ENCODE assay signal across 8 cellular contexts in genomic region chr12:48004039-48004940, GRCh38. TPM values are rescaled to one million over a fixed set of nuclear protein-coding genes. Genes with fewer than 3 reads are reported as not detected.
DNase-seq lines count a peak whose midpoint lies in the region; ATAC-seq and TF ChIP-seq lines count a peak whose summit lies in the region.

Gene COL2A1, minus strand, starts transcription at chr12:48004476. Its CDS starts 155 bp downstream, at chr12:48004321.

- no peak for TF ChIP-seq CTCF in brain microvascular endothelial cell (IDR thresholded peaks at IDR 0.05; ENCODE audit: low read depth, low read length, missing control alignments)

- peak within 1 kb of the TSS; percentile 62 for H3K56ac ChIP-seq in mesendoderm (ENCODE audit: low read length)

- DNase-seq in EL (peak; percentile 44), NCI-H526 treated with DMSO at 0.1 percent for 48 hours (lab: John Stamatoyannopoulos, UW) (peak; percentile 41), brain microvascular endothelial cell (no peak), mesendoderm (peak; percentile 71), SHP77 (lab: John Stamatoyannopoulos, UW) (no peak), kidney glomerular epithelial cell (lab: John Stamatoyannopoulos, UW) (no peak)

- H3K27ac ChIP-seq in brain microvascular endothelial cell, result no peak within 1 kb of the TSS
- H3K27ac ChIP-seq in mesendoderm (ENCODE audit: low read depth, low read length), result no peak within 1 kb of the TSS

- H3K4me1 ChIP-seq in mesendoderm (ENCODE audit: control insufficient read depth, low read depth, low read length), result peaks cover 4% of the 10 kb centered on the region

- no CpG with 5 or more reads among the region's 82 CpGs for WGBS in mesendoderm (ENCODE audit: extremely low coverage, insufficient coverage, low lambda C conversion rate)

- H3K79me1 ChIP-seq in mesendoderm (ENCODE audit: low read length), result no peaks in the 10 kb centered on the region

- in situ Hi-C loops in brain microvascular endothelial cell (cut with HindIII; ENCODE audit: low pct_ligation_motif_present, low sequenced_read_pairs), result no loop called here

- peak within 1 kb of the TSS; percentile 47 for H3K9ac ChIP-seq in mesendoderm (ENCODE audit: low read length)

- H2BK5ac ChIP-seq in mesendoderm (ENCODE audit: low read length), result no peak within 1 kb of the TSS

- no peak within 1 kb of the TSS for H2AK5ac ChIP-seq in mesendoderm (ENCODE audit: low read length)

- H3K4me3 ChIP-seq in brain microvascular endothelial cell (ENCODE audit: low read depth, low read length) (peak within 1 kb of the TSS; percentile 38), mesendoderm (ENCODE audit: low read length) (peak within 1 kb of the TSS; percentile 10)

- no peak within 1 kb of the TSS for H3K4ac ChIP-seq in mesendoderm (ENCODE audit: low read depth, low read length)

- H2BK15ac ChIP-seq in mesendoderm (replicated peaks; ENCODE audit: low read depth), result no peak within 1 kb of the TSS

- ATAC-seq in GM19023 (IDR thresholded peaks at IDR 0.05; ENCODE audit: unreplicated experiment) (no peak), HG03039 (IDR thresholded peaks at IDR 0.05; ENCODE audit: unreplicated experiment) (no peak)

- peak within 1 kb of the TSS; percentile 52 for H3K4me2 ChIP-seq in mesendoderm (ENCODE audit: low read length)

- H3K27me3 ChIP-seq in brain microvascular endothelial cell (replicated peaks) (peaks cover 54% of the 10 kb centered on the region), mesendoderm (ENCODE audit: insufficient read depth, low read length, poor library complexity) (peaks cover 54% of the 10 kb centered on the region)

- no peak within 1 kb of the TSS for H2BK120ac ChIP-seq in mesendoderm (ENCODE audit: low read depth, low read length)

- no peak within 1 kb of the TSS for H4K5ac ChIP-seq in mesendoderm (ENCODE audit: low read length)

- no peaks in the 10 kb centered on the region for H3K36me3 ChIP-seq in brain microvascular endothelial cell (replicated peaks)
- H3K36me3 ChIP-seq in mesendoderm (ENCODE audit: control insufficient read depth, insufficient read depth, low read length), result no peaks in the 10 kb centered on the region

- no peaks in the 10 kb centered on the region for H3K79me2 ChIP-seq in mesendoderm (ENCODE audit: control insufficient read depth, insufficient read depth, low read length)

- H3K23ac ChIP-seq in mesendoderm (ENCODE audit: low read length), result peak within 1 kb of the TSS; percentile 24

- no peak within 1 kb of the TSS for H4K8ac ChIP-seq in mesendoderm (ENCODE audit: low read depth, low read length)

- no peak within 1 kb of the TSS for H3K18ac ChIP-seq in mesendoderm (ENCODE audit: low read length)

RNA-seq across cellular contexts. Expression of gene COL2A1, which starts in this region (rescaled TPM):
- 3.0 TPM for polyA plus RNA-seq in mesendoderm (2013, experiment 1 of 2)
- 2.4 TPM for polyA plus RNA-seq in mesendoderm (2013, experiment 2 of 2)

Comparison
In these comparisons a context has a peak if more than half of its experiments do, and no peak if none do; other contexts are left out.
1. DNase-seq: peak in EL (single experiment), NCI-H526 treated with DMSO at 0.1 percent for 48 hours (single experiment) and mesendoderm (single experiment); none in brain microvascular endothelial cell (single experiment), SHP77 (0 of 2) and kidney glomerular epithelial cell (single experiment).